ENCODE assay signal across 24 cellular contexts in the genomic region with DNA sequence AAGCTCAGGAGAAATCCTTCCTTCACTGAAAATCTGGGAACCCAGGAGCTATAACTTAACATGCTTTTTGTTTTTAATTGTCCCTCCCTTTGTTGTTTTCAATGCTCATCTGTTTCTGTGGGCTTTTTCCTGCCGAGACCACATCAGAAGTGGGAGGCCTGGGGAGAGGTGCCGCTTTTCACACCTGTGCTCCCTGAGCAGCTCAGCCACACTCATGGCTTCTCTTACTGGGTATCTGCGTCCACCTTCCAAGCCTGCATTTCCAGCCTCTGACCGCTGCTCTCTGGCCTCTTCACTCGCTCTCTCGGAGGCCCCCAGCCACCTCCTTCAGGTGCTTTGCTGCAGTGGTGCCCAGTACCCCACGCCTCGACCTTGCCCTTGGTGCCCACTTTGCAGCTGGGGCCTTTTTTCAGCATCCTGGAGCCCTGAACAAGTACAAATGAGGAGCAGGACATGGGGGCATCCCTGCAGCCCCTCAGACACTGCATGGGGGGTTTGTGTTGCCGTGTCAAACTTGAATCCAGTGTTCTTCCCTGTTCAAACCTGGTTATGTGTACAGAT. TPM values are rescaled to one million over a fixed set of nuclear protein-coding genes. Genes with fewer than 3 reads are reported as not detected.
DNase-seq lines count a peak whose midpoint lies in the region; FAIRE-seq and TF ChIP-seq lines count a peak whose summit lies in the region.
"Had no signal": no experiment of that assay in that cellular context is flagged by ENCODE, and none has a peak within 500 bp of the region (broad histone marks: within the 10 kb centered on the region; RNA-seq: fewer than 3 reads in every experiment).

No MANE protein-coding gene starts in this region.

- peaks cover 37% of the 10 kb centered on the region for H3K4me1 Mint-ChIP-seq in activated CD4-positive, alpha-beta T cell treated with anti-CD3 and anti-CD28 coated beads, Interleukin-2, amount 10 ng/mL, durations not matched to agents 24 days and 14 days

- H3K36me3 ChIP-seq in H1 (ENCODE audit: control insufficient read depth in 2 of 4, insufficient read depth in 4 of 4, low read length in 3 of 4) = no peaks in the 10 kb centered on the region
- H3K36me3 ChIP-seq: BLaER1 treated with 17β-estradiol and CSF1 and Interleukin-3, amounts not matched to agents 10 nM and 100 nM had no signal

- no peak overlapping the region for H3K27ac ChIP-seq in H1 (ENCODE audit: low read depth, low read length)
- H3K27ac ChIP-seq: BLaER1 treated with 17β-estradiol and CSF1 and Interleukin-3, amounts not matched to agents 10 nM and 100 nM had no signal

- H3K79me1 ChIP-seq in H1 (ENCODE audit: low read depth, low read length) = no peaks in the 10 kb centered on the region

- no peak overlapping the region for H2AFZ ChIP-seq in H1 (ENCODE audit: low read length)

- no peak overlapping the region for H2BK120ac ChIP-seq in H1 (replicated peaks; ENCODE audit: low read depth, low read length)

- H4K5ac ChIP-seq in H1 (ENCODE audit: insufficient read length, low read depth, low read length) = no peak overlapping the region

- no peak for TF ChIP-seq POLR2A in H1 (IDR thresholded peaks at IDR 0.05; ENCODE audit: control extremely low read depth in 1 of 2, low read depth in 2 of 2, low read length in 2 of 2)

- H3K9me3 ChIP-seq in H1 (ENCODE audit: insufficient read depth in 2 of 2, low read depth in 1 of 2, low read length in 1 of 2) = no peaks in the 10 kb centered on the region
- H3K9me3 ChIP-seq: BLaER1 treated with 17β-estradiol and CSF1 and Interleukin-3, amounts not matched to agents 10 nM and 100 nM had no signal

- no peak overlapping the region for H4K91ac ChIP-seq in H1 (replicated peaks; ENCODE audit: insufficient read length, low read length)

- H2AK5ac ChIP-seq in H1 (ENCODE audit: low read depth, low read length) = no peak overlapping the region

- H3K4me1 ChIP-seq in H1 (replicated peaks in 1 of 4; ENCODE audit: control insufficient read depth in 3 of 4, insufficient read depth in 4 of 4, low read length in 3 of 4) = peaks cover 3 to 14% (median 6%) of the 10 kb centered on the region in 4 experiments; a peak in 6 of 7 replicates

- no peaks in the 10 kb centered on the region for H3K79me2 ChIP-seq in H1 (ENCODE audit: control insufficient read depth in 1 of 2, insufficient read depth in 2 of 2, low read length in 2 of 2)

- no peak for TF ChIP-seq CTCF in H1 (IDR thresholded peaks at IDR 0.05; ENCODE audit: control extremely low read depth in 1 of 3, insufficient read depth in 1 of 3, low read depth in 1 of 3, low read length in 3 of 3)

- H3K18ac ChIP-seq in H1 (ENCODE audit: extremely low read depth, low read length) = no peak overlapping the region

- H3K27me3 ChIP-seq in H1 (replicated peaks in 1 of 4; ENCODE audit: control insufficient read depth in 3 of 4, extremely low read depth in 1 of 4, insufficient read depth in 3 of 4, low read length in 3 of 4) = no peaks in the 10 kb centered on the region
- H3K27me3 ChIP-seq: BLaER1 treated with 17β-estradiol and CSF1 and Interleukin-3, amounts not matched to agents 10 nM and 100 nM had no signal

- peak overlapping the region; percentile 39 for H3K27ac Mint-ChIP-seq in activated CD4-positive, alpha-beta T cell treated with anti-CD3 and anti-CD28 coated beads, Interleukin-2, amount 10 ng/mL, durations not matched to agents 24 days and 14 days

- H3K23me2 ChIP-seq in H1 (ENCODE audit: low read depth, low read length) = no peaks in the 10 kb centered on the region; the same call in 1 of the 2 replicates

- no peak overlapping the region for H3K4me3 Mint-ChIP-seq in activated CD4-positive, alpha-beta T cell treated with anti-CD3 and anti-CD28 coated beads, Interleukin-2, amount 10 ng/mL, durations not matched to agents 24 days and 14 days

- no peak overlapping the region for H3K4me3 ChIP-seq in Jurkat, Clone E6-1 (ENCODE audit: low read length)
- H3K4me3 ChIP-seq in H1 (ENCODE audit: extremely low read depth in 1 of 4, insufficient read depth in 2 of 4, low read depth in 3 of 4, low read length in 4 of 4) = no peak overlapping the region
- H3K4me3 ChIP-seq: BLaER1 treated with 17β-estradiol and CSF1 and Interleukin-3, amounts not matched to agents 10 nM and 100 nM had no signal

- no peaks in the 10 kb centered on the region for H3K36me3 Mint-ChIP-seq in activated CD4-positive, alpha-beta T cell treated with anti-CD3 and anti-CD28 coated beads, Interleukin-2, amount 10 ng/mL, durations not matched to agents 24 days and 14 days (ENCODE audit: low read depth)

- TF ChIP-seq RAD21 in H1 (IDR thresholded peaks at IDR 0.05 in 1 of 2, conservative IDR thresholded peaks at IDR 0.05 in 1 of 2; ENCODE audit: low read depth in 2 of 2, low read length in 2 of 2) = no peak

- H3K56ac ChIP-seq in H1 (replicated peaks; ENCODE audit: insufficient read length, low read depth, low read length) = no peak overlapping the region

- no peaks in the 10 kb centered on the region for H4K20me1 ChIP-seq in H1 (replicated peaks in 1 of 2; ENCODE audit: control insufficient read depth in 1 of 2, insufficient read depth in 2 of 2, low read length in 2 of 2)
- H4K20me1 ChIP-seq: BLaER1 treated with 17β-estradiol and CSF1 and Interleukin-3, amounts not matched to agents 10 nM and 100 nM had no signal

- no peak for TF ChIP-seq EP300 in H1 (IDR thresholded peaks at IDR 0.05; ENCODE audit: borderline replicate concordance in 1 of 2, low read depth in 2 of 2, low read length in 2 of 2)

- H2BK5ac ChIP-seq in H1 (ENCODE audit: low read depth, low read length) = no peak overlapping the region

- H3K4ac ChIP-seq in H1 (replicated peaks; ENCODE audit: insufficient read length, low read depth, low read length) = no peak overlapping the region

- H3K14ac ChIP-seq in H1 (ENCODE audit: insufficient read length) = no peak overlapping the region

- WGBS in H1 (ENCODE audit: extremely low coverage in 1 of 2, insufficient coverage in 1 of 2, insufficient read length in 1 of 2, insufficient replicate concordance in 2 of 2, low coverage in 1 of 2, low lambda C conversion rate in 2 of 2, missing lambda C conversion rate in 1 of 2), 2 experiments = 82% methylated on average over 9 of the region's 9 CpGs; no CpG with 5 or more reads in 1 of the 2 experiments

- H2BK20ac ChIP-seq in H1 (ENCODE audit: low read length) = no peak overlapping the region

- no peak for DNase-seq in activated CD4-positive, alpha-beta T cell treated with anti-CD3 and anti-CD28 coated beads, Interleukin-2, amount 10 ng/mL, durations not matched to agents 24 days and 14 days
- no peak for DNase-seq in activated CD4-positive, alpha-beta T cell treated with anti-CD3 and anti-CD28 coated beads for 48 hours
- DNase-seq in Jurkat, Clone E6-1 (ENCODE audit: low read depth, low spot score) = peak; percentile 45
- DNase-seq in H1 (ENCODE audit: low read depth in 1 of 2, low spot score in 2 of 2) (no peak), urothelium cell line (ENCODE audit: low spot score) (no peak), kidney tubule cell (ENCODE audit: low spot score) (no peak)
- DNase-seq in stimulated activated naive CD4-positive, alpha-beta T cell treated with Interleukin-2 at 50 U/mL for 16 hours (lab: John Stamatoyannopoulos, UW) = no peak
- DNase-seq: 8988T, DMS53, EL, GF-D8, GOT3, IMR-90, MV-4-11, NCI-H1105 treated with DMSO at 0.1 percent for 48 hours, NCI-H1694 treated with DMSO at 0.1 percent for 48 hours, NCI-H2081 treated with DMSO at 0.1 percent for 48 hours, NCI-H2171 treated with DMSO at 0.1 percent for 48 hours, NCI-H446, NCI-H526 treated with DMSO at 0.1 percent for 48 hours, Right ventricle myocardium superior had no signal

- H2BK12ac ChIP-seq in H1 (ENCODE audit: low read depth, low read length) = no peak overlapping the region

- H2BK15ac ChIP-seq in H1 (ENCODE audit: low read length) = no peak overlapping the region

- H3K4me2 ChIP-seq in H1 (ENCODE audit: insufficient read depth in 1 of 2, low read depth in 2 of 2, low read length in 2 of 2) = no peak overlapping the region

- H3K23ac ChIP-seq in H1 (ENCODE audit: insufficient read length) = no peak overlapping the region

- CTCF ChIA-PET in H1 (lab: Charles Lee; ENCODE audit: partially characterized antibody) = interaction anchor here (0.9 to 2.0 kb wide), 3 partner anchors 43 to 65 kb away, joined by 3 to 7 read pairs (median 4); a partner anchor contains a TSS

- H3K9ac ChIP-seq in H1 (replicated peaks in 1 of 4; ENCODE audit: extremely low read depth in 1 of 4, low read depth in 3 of 4, low read length in 3 of 4) = no peak overlapping the region
- H3K9ac ChIP-seq: BLaER1 treated with 17β-estradiol and CSF1 and Interleukin-3, amounts not matched to agents 10 nM and 100 nM had no signal

- intact Hi-C loops in activated CD4-positive, alpha-beta T cell treated with anti-CD3 and anti-CD28 coated beads, Interleukin-2, amount 10 ng/mL, durations not matched to agents 24 days and 14 days (cut with micrococcal nuclease) = no loop called here

- FAIRE-seq in H1 (lab: Jason Lieb, UNC) (no peak), urothelium cell line (lab: Jason Lieb, UNC) (peak; percentile 13)
- FAIRE-seq: D721Med, GM19239 had no signal

- H3K27me3 Mint-ChIP-seq in activated CD4-positive, alpha-beta T cell treated with anti-CD3 and anti-CD28 coated beads, Interleukin-2, amount 10 ng/mL, durations not matched to agents 24 days and 14 days = no peaks in the 10 kb centered on the region

- no peak overlapping the region for H4K8ac ChIP-seq in H1 (ENCODE audit: extremely low read depth, insufficient read depth, low read length)

- POLR2A ChIA-PET in H1 (lab: Charles Lee; ENCODE audit: partially characterized antibody) = interaction anchor here (0.8 kb wide), 1 partner anchor 18 kb away, joined by 3 read pairs; no protein-coding TSS in a partner anchor

- H3K9me3 Mint-ChIP-seq in activated CD4-positive, alpha-beta T cell treated with anti-CD3 and anti-CD28 coated beads, Interleukin-2, amount 10 ng/mL, durations not matched to agents 24 days and 14 days = no peaks in the 10 kb centered on the region

RNA-seq across cellular contexts. Expression of a gene that starts 9.9 kb away (rescaled TPM):
- 0.14 TPM in 2 replicates for total RNA-seq in activated CD4-positive, alpha-beta T cell treated with anti-CD3 and anti-CD28 coated beads, Interleukin-2, amount 10 ng/mL, durations not matched to agents 24 days and 14 days
- not detected for polyA plus RNA-seq in Jurkat, Clone E6-1 (2012; ENCODE audit: insufficient read depth, insufficient read length)
- 0.27 and 0.56 TPM in 2 replicates for total RNA-seq in H1 (2021; fragmentation: NEBNext Ultra II Directional; extraction: Animal tissue kit (Norgen Biotek cat#: 25700))
- polyA plus RNA-seq in H1 (2011; rRNA removed) = 0.08 and 0.25 TPM in 2 replicates
- polyA plus RNA-seq in H1 (2011; cell fraction: cytosol; rRNA removed) = 0.27 TPM
- 0.57 TPM for polyA plus RNA-seq in H1 (2011; cell fraction: nucleus; rRNA removed)
- 0.08 to 0.43 TPM (median 0.18 TPM) in 3 of 4 replicates, not detected in the other for polyA plus RNA-seq in H1 (2012, experiment 1 of 2)
- polyA plus RNA-seq in H1 (2012, experiment 2 of 2) = not detected
- 0.30 TPM for polyA plus RNA-seq in H1 (2013, experiment 1 of 2)
- polyA plus RNA-seq in H1 (2013, experiment 2 of 2) = 0.24 TPM
- polyA minus RNA-seq in H1 (2011; rRNA and poly(A)+ RNA removed) = 0.10 and 0.19 TPM in 2 replicates
- not detected for polyA minus RNA-seq in H1 (2011; cell fraction: cytosol; rRNA and poly(A)+ RNA removed)
- polyA minus RNA-seq in H1 (2011; cell fraction: nucleus; rRNA and poly(A)+ RNA removed) = 0.40 TPM
- total RNA-seq: IMR-90, Right ventricle myocardium superior had no signal
- polyA plus RNA-seq: IMR-90 had no signal

RNA-seq across cellular contexts. Expression of a gene that starts 16.4 kb away (rescaled TPM):
- total RNA-seq in activated CD4-positive, alpha-beta T cell treated with anti-CD3 and anti-CD28 coated beads, Interleukin-2, amount 10 ng/mL, durations not matched to agents 24 days and 14 days = not detected in 2 replicates
- not detected for polyA plus RNA-seq in Jurkat, Clone E6-1 (2012; ENCODE audit: insufficient read depth, insufficient read length)
- total RNA-seq in H1 (2021; fragmentation: NEBNext Ultra II Directional; extraction: Animal tissue kit (Norgen Biotek cat#: 25700)) = not detected in 2 replicates
- polyA plus RNA-seq in H1 (2011; rRNA removed) = not detected in 2 replicates
- not detected for polyA plus RNA-seq in H1 (2011; cell fraction: cytosol; rRNA removed)
- polyA plus RNA-seq in H1 (2011; cell fraction: nucleus; rRNA removed) = not detected
- polyA plus RNA-seq in H1 (2012, experiment 1 of 2) = not detected in 4 replicates
- polyA plus RNA-seq in H1 (2012, experiment 2 of 2) = not detected
- polyA plus RNA-seq in H1 (2013, experiment 1 of 2) = 0.24 TPM
- 0.17 TPM for polyA plus RNA-seq in H1 (2013, experiment 2 of 2)
- polyA minus RNA-seq in H1 (2011; rRNA and poly(A)+ RNA removed) = not detected in 2 replicates
- polyA minus RNA-seq in H1 (2011; cell fraction: cytosol; rRNA and poly(A)+ RNA removed) = not detected
- not detected for polyA minus RNA-seq in H1 (2011; cell fraction: nucleus; rRNA and poly(A)+ RNA removed)
- total RNA-seq: IMR-90, Right ventricle myocardium superior had no signal
- polyA plus RNA-seq: IMR-90 had no signal

RNA-seq across cellular contexts. Expression of a gene that starts 43.8 kb away (rescaled TPM):
- total RNA-seq in activated CD4-positive, alpha-beta T cell treated with anti-CD3 and anti-CD28 coated beads, Interleukin-2, amount 10 ng/mL, durations not matched to agents 24 days and 14 days = 61.5 and 64.2 TPM in 2 replicates
- 6.8 TPM for polyA plus RNA-seq in Jurkat, Clone E6-1 (2012; ENCODE audit: insufficient read depth, insufficient read length)
- total RNA-seq in H1 (2021; fragmentation: NEBNext Ultra II Directional; extraction: Animal tissue kit (Norgen Biotek cat#: 25700)) = 37.5 and 40.7 TPM in 2 replicates
- polyA plus RNA-seq in H1 (2011; rRNA removed) = 46.2 and 61.4 TPM in 2 replicates
- polyA plus RNA-seq in H1 (2011; cell fraction: cytosol; rRNA removed) = 58.2 TPM
- 66.5 TPM for polyA plus RNA-seq in H1 (2011; cell fraction: nucleus; rRNA removed)
- 27.9 to 52.2 TPM (median 42.1 TPM) in 4 replicates for polyA plus RNA-seq in H1 (2012, experiment 1 of 2)
- 52.2 TPM for polyA plus RNA-seq in H1 (2012, experiment 2 of 2)
- 26.9 TPM for polyA plus RNA-seq in H1 (2013, experiment 1 of 2)
- polyA plus RNA-seq in H1 (2013, experiment 2 of 2) = 26.2 TPM
- polyA minus RNA-seq in H1 (2011; rRNA and poly(A)+ RNA removed) = 12.3 and 17.4 TPM in 2 replicates
- polyA minus RNA-seq in H1 (2011; cell fraction: cytosol; rRNA and poly(A)+ RNA removed) = 15.8 TPM
- 22.2 TPM for polyA minus RNA-seq in H1 (2011; cell fraction: nucleus; rRNA and poly(A)+ RNA removed)
